In the genomic region with DNA sequence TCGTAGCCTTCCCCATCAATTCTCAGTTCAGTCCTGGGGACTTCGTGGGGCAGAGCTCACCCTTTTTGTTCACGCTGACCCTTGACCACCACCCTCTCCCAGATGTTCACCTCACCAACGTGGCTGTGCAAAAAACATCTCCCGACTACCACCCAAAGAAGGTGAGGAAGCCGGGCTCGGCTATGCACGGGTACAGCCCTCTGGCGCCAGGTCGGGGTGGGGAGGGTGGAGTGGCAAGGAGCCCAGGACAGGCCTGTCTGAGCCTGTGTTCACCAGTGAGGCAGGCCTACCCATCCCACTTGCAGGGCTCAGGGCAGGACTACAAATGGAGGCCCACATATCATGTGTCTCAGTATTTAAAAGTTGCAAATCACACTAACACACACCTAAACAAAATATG, we compare ENCODE assay signal across 1 cellular context.
TF ChIP-seq lines count a peak whose summit lies in the region.

No MANE protein-coding gene starts in this region.

TF ChIP-seq in HepG2, 621 proteins besides CTCF, POLR2A, EP300 and RAD21:
- TF ChIP-seq, protein P1, sequence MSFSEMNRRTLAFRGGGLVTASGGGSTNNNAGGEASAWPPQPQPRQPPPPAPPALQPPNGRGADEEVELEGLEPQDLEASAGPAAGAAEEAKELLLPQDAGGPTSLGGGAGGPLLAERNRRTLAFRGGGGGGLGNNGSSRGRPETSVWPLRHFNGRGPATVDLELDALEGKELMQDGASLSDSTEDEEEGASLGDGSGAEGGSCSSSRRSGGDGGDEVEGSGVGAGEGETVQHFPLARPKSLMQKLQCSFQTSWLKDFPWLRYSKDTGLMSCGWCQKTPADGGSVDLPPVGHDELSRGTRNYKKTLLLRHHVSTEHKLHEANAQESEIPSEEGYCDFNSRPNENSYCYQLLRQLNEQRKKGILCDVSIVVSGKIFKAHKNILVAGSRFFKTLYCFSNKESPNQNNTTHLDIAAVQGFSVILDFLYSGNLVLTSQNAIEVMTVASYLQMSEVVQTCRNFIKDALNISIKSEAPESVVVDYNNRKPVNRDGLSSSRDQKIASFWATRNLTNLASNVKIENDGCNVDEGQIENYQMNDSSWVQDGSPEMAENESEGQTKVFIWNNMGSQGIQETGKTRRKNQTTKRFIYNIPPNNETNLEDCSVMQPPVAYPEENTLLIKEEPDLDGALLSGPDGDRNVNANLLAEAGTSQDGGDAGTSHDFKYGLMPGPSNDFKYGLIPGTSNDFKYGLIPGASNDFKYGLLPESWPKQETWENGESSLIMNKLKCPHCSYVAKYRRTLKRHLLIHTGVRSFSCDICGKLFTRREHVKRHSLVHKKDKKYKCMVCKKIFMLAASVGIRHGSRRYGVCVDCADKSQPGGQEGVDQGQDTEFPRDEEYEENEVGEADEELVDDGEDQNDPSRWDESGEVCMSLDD (CRISPR knock-in tag; IDR thresholded peaks at IDR 0.05; ENCODE audit: borderline replicate concordance), result no peak
- TF ChIP-seq, protein P2, sequence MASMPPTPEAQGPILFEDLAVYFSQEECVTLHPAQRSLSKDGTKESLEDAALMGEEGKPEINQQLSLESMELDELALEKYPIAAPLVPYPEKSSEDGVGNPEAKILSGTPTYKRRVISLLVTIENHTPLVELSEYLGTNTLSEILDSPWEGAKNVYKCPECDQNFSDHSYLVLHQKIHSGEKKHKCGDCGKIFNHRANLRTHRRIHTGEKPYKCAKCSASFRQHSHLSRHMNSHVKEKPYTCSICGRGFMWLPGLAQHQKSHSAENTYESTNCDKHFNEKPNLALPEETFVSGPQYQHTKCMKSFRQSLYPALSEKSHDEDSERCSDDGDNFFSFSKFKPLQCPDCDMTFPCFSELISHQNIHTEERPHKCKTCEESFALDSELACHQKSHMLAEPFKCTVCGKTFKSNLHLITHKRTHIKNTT (CRISPR knock-in tag; IDR thresholded peaks at IDR 0.05), result no peak
- TF ChIP-seq YEATS4 (CRISPR knock-in tag; IDR thresholded peaks at IDR 0.05; ENCODE audit: borderline replicate concordance) (no peak), ZNF790 (CRISPR knock-in tag; IDR thresholded peaks at IDR 0.05; ENCODE audit: borderline replicate concordance) (no peak), ZNF235 (CRISPR knock-in tag; IDR thresholded peaks at IDR 0.05; ENCODE audit: borderline replicate concordance) (no peak), DNMT1 (CRISPR knock-in tag; IDR thresholded peaks at IDR 0.05) (no peak), HDAC2 (CRISPR knock-in tag; IDR thresholded peaks at IDR 0.05) (no peak), ZNF749 (CRISPR knock-in tag; IDR thresholded peaks at IDR 0.05; ENCODE audit: borderline replicate concordance) (no peak), ZC3H4 (CRISPR knock-in tag; IDR thresholded peaks at IDR 0.05; ENCODE audit: borderline replicate concordance) (no peak), ZSCAN29 (CRISPR knock-in tag; conservative IDR thresholded peaks at IDR 0.05) (no peak), REL (CRISPR knock-in tag; conservative IDR thresholded peaks at IDR 0.05) (no peak), ZNF891 (CRISPR knock-in tag; IDR thresholded peaks at IDR 0.05) (no peak), ZNF44 (CRISPR knock-in tag; IDR thresholded peaks at IDR 0.05) (no peak)
- TF ChIP-seq, protein P3, sequence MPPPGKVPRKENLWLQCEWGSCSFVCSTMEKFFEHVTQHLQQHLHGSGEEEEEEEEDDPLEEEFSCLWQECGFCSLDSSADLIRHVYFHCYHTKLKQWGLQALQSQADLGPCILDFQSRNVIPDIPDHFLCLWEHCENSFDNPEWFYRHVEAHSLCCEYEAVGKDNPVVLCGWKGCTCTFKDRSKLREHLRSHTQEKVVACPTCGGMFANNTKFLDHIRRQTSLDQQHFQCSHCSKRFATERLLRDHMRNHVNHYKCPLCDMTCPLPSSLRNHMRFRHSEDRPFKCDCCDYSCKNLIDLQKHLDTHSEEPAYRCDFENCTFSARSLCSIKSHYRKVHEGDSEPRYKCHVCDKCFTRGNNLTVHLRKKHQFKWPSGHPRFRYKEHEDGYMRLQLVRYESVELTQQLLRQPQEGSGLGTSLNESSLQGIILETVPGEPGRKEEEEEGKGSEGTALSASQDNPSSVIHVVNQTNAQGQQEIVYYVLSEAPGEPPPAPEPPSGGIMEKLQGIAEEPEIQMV (CRISPR knock-in tag; IDR thresholded peaks at IDR 0.05; ENCODE audit: low read depth), result no peak
- TF ChIP-seq, protein P4, sequence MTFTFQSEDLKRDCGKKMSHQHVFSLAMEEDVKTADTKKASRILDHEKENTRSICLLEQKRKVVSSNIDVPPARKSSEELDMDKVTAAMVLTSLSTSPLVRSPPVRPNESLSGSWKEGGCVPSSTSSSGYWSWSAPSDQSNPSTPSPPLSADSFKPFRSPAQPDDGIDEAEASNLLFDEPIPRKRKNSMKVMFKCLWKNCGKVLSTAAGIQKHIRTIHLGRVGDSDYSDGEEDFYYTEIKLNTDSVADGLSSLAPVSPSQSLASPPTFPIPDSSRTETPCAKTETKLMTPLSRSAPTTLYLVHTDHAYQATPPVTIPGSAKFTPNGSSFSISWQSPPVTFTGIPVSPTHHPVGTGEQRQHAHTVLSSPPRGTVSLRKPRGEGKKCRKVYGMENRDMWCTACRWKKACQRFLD (CRISPR knock-in tag; IDR thresholded peaks at IDR 0.05; ENCODE audit: borderline replicate concordance), result no peak
- TF ChIP-seq, protein P5, sequence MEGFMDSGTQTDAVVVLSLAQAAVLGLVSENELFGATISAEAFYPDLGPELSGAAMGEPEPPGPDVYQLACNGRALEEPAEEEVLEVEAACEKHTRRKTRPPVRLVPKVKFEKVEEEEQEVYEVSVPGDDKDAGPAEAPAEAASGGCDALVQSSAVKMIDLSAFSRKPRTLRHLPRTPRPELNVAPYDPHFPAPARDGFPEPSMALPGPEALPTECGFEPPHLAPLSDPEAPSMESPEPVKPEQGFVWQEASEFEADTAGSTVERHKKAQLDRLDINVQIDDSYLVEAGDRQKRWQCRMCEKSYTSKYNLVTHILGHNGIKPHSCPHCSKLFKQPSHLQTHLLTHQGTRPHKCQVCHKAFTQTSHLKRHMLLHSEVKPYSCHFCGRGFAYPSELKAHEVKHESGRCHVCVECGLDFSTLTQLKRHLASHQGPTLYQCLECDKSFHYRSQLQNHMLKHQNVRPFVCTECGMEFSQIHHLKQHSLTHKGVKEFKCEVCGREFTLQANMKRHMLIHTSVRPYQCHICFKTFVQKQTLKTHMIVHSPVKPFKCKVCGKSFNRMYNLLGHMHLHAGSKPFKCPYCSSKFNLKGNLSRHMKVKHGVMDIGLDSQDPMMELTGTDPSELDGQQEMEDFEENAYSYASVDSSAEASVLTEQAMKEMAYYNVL (CRISPR knock-in tag; IDR thresholded peaks at IDR 0.05; ENCODE audit: borderline replicate concordance), result no peak
- TF ChIP-seq, protein P6, sequence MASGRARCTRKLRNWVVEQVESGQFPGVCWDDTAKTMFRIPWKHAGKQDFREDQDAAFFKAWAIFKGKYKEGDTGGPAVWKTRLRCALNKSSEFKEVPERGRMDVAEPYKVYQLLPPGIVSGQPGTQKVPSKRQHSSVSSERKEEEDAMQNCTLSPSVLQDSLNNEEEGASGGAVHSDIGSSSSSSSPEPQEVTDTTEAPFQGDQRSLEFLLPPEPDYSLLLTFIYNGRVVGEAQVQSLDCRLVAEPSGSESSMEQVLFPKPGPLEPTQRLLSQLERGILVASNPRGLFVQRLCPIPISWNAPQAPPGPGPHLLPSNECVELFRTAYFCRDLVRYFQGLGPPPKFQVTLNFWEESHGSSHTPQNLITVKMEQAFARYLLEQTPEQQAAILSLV (CRISPR knock-in tag; IDR thresholded peaks at IDR 0.05; ENCODE audit: borderline replicate concordance), result no peak
